ENCODE assay signal across 9 cellular contexts in the genomic region with DNA sequence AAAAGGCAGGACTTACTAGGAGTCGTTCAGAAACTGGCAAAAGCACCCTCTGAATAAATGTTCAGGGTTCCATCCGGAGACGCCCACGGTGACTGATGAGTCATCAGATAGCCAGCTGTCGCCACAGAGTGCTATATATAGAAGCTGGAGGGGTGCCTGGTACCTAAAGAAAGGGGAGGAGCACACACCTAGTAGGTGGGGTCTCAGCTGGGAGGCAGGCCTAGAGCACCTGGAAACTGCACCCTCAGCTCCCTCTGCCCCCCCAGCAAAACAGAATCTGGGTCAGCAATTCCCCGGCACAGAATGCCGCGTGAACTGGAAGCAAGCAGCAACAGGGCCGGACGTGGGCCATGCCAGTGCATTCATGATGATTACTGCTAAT.
DNase-seq lines count a peak whose midpoint lies in the region; ATAC-seq, FAIRE-seq and TF ChIP-seq lines count a peak whose summit lies in the region.
"Had no signal": no experiment of that assay in that cellular context is flagged by ENCODE, and none has a peak within 500 bp of the region (broad histone marks: within the 10 kb centered on the region; RNA-seq: fewer than 3 reads in every experiment).

No MANE protein-coding gene starts in this region.

- POLR2A ChIA-PET in CD8-positive, alpha-beta T cell (lab: Charles Lee): interaction anchor here (1.4 kb wide), 1 partner anchor 11 kb away, joined by 3 read pairs; no protein-coding TSS in a partner anchor
- POLR2A ChIA-PET in RWPE1 (lab: Yijun Ruan, JAX; ENCODE audit: low non-redundant PET): no interaction called here

- peak overlapping the region; percentile 40 for H3K4me3 ChIP-seq in CD8-positive, alpha-beta T cell (ENCODE audit: low read depth, low read length)
- H3K4me3 ChIP-seq in thymus (ENCODE audit: low read length): peak overlapping the region; percentile 15

- H3K9me3 Mint-ChIP-seq in CD8-positive, alpha-beta T cell: no peaks in the 10 kb centered on the region
- no peaks in the 10 kb centered on the region for H3K9me3 Mint-ChIP-seq in osteocyte (ENCODE audit: unreplicated experiment)

- no peak for TF ChIP-seq CTCF in CD8-positive, alpha-beta T cell (IDR thresholded peaks at IDR 0.05)
- TF ChIP-seq CTCF in RWPE1 (conservative IDR thresholded peaks at IDR 0.05; ENCODE audit: low read depth) (no peak), osteocyte (IDR thresholded peaks at IDR 0.05) (no peak)

- peak overlapping the region; percentile 78 for H3K27ac ChIP-seq in CD8-positive, alpha-beta T cell (ENCODE audit: low read depth, low read length)
- peak overlapping the region; percentile 26 for H3K27ac ChIP-seq in RWPE1
- H3K27ac ChIP-seq in thymus (ENCODE audit: low read depth): peak overlapping the region; percentile 81

- peaks cover 39% of the 10 kb centered on the region for H3K4me1 ChIP-seq in CD8-positive, alpha-beta T cell (ENCODE audit: insufficient read depth, low read length)
- H3K4me1 ChIP-seq in thymus (ENCODE audit: control insufficient read depth, insufficient read depth, low read length): peaks cover 17% of the 10 kb centered on the region

- no peaks in the 10 kb centered on the region for H3K27me3 Mint-ChIP-seq in CD8-positive, alpha-beta T cell (ENCODE audit: low read depth)
- H3K27me3 Mint-ChIP-seq in osteocyte (ENCODE audit: unreplicated experiment): no peaks in the 10 kb centered on the region

- FAIRE-seq in HTR-8/SVneo (lab: Jason Lieb, UNC): no peak

- no peaks in the 10 kb centered on the region for H3K36me3 Mint-ChIP-seq in CD8-positive, alpha-beta T cell
- H3K36me3 Mint-ChIP-seq in osteocyte (ENCODE audit: unreplicated experiment): no peaks in the 10 kb centered on the region

- WGBS in thymus: 28% methylated on average over 10 of the region's 10 CpGs

- no peaks in the 10 kb centered on the region for H3K36me3 ChIP-seq in CD8-positive, alpha-beta T cell (ENCODE audit: insufficient read depth, low read length)
- H3K36me3 ChIP-seq in thymus (ENCODE audit: control insufficient read depth, insufficient read depth): no peaks in the 10 kb centered on the region
- H3K36me3 ChIP-seq: heart right ventricle had no signal

- peak; percentile 62 for ATAC-seq in CD8-positive, alpha-beta T cell
- peak; percentile 32 for ATAC-seq in GM21360 (IDR thresholded peaks at IDR 0.05; ENCODE audit: unreplicated experiment)

- H3K4me1 Mint-ChIP-seq in CD8-positive, alpha-beta T cell (ENCODE audit: low read depth): peaks cover 57% of the 10 kb centered on the region
- H3K4me1 Mint-ChIP-seq in osteocyte (ENCODE audit: unreplicated experiment): peaks cover 45% of the 10 kb centered on the region

- H3K27me3 ChIP-seq in CD8-positive, alpha-beta T cell (ENCODE audit: insufficient read depth, low read length): no peaks in the 10 kb centered on the region
- H3K27me3 ChIP-seq in thymus (ENCODE audit: control insufficient read depth, insufficient read depth): no peaks in the 10 kb centered on the region

- CTCF ChIA-PET in CD8-positive, alpha-beta T cell (lab: Charles Lee): no interaction called here
- CTCF ChIA-PET in RWPE1 (lab: Yijun Ruan, JAX): no interaction called here

- intact Hi-C loops in CD8-positive, alpha-beta T cell (cut with DNase I, micrococcal nuclease): loop anchor here (1.0 to 10.0 kb wide), 6 partner anchors 15 to 317 kb away; partner anchors contain the start of gene BCOR (in 1 of the 2)

- peak overlapping the region; percentile 69 for H3K4me3 Mint-ChIP-seq in CD8-positive, alpha-beta T cell
- H3K4me3 Mint-ChIP-seq in osteocyte (ENCODE audit: unreplicated experiment): no peak overlapping the region

- no peaks in the 10 kb centered on the region for H3K9me3 ChIP-seq in CD8-positive, alpha-beta T cell (ENCODE audit: low read length)
- H3K9me3 ChIP-seq in thymus (ENCODE audit: control insufficient read depth): no peaks in the 10 kb centered on the region
- H3K9me3 ChIP-seq: heart right ventricle had no signal

- peak; percentile 29 to 86 (median 70) for DNase-seq in CD8-positive, alpha-beta T cell
- DNase-seq in HTR-8/SVneo (ENCODE audit: insufficient read length, low spot score): peak; percentile 50
- DNase-seq in RWPE1 (ENCODE audit: low spot score): peak; percentile 29
- peak; percentile 65 for DNase-seq in activated effector memory CD4-positive, alpha-beta T cell treated with Interleukin-2 at 50 U/mL for 16 hours
- peak; percentile 17 to 31 for DNase-seq in lung microvascular endothelial cell (ENCODE audit: low read depth in 2 of 2)
- no peak for DNase-seq in osteocyte (ENCODE audit: extremely low spot score, unreplicated experiment)
- DNase-seq: heart right ventricle had no signal

- H3K27ac Mint-ChIP-seq in CD8-positive, alpha-beta T cell: peak overlapping the region; percentile 97
- H3K27ac Mint-ChIP-seq in osteocyte (ENCODE audit: unreplicated experiment): no peak overlapping the region

Comparison
In these comparisons a context has a peak if more than half of its experiments do, and no peak if none do; other contexts are left out.
1. H3K27ac ChIP-seq: peak in every context shown above with its lines; median percentile 81 in thymus; 78 in CD8-positive, alpha-beta T cell; 26 in RWPE1.